ENCODE assay signal across 8 cellular contexts in genomic region chr19:18514800-18515682, GRCh38. TPM values are rescaled to one million over a fixed set of nuclear protein-coding genes. Genes with fewer than 3 reads are reported as not detected.
DNase-seq lines count a peak whose midpoint lies in the region; ATAC-seq and TF ChIP-seq lines count a peak whose summit lies in the region.

No MANE protein-coding gene starts in this region.

- intact Hi-C loops in sciatic nerve (cut with DNase I) = no loop called here

- H3K27me3 Mint-ChIP-seq in T-cell = no peaks in the 10 kb centered on the region

- H3K4me3 Mint-ChIP-seq in T-cell = no peak overlapping the region

- H3K9me3 Mint-ChIP-seq in T-cell = no peaks in the 10 kb centered on the region

- H3K27me3 ChIP-seq in HL-60 (ENCODE audit: insufficient read depth, poor library complexity, severe bottlenecking) (no peaks in the 10 kb centered on the region), foreskin keratinocyte (no peaks in the 10 kb centered on the region)

- H3K36me3 Mint-ChIP-seq in T-cell = no peaks in the 10 kb centered on the region

- TF ChIP-seq CTCF in HL-60 (IDR thresholded peaks at IDR 0.05; ENCODE audit: insufficient read depth, low read length) = no peak
- TF ChIP-seq CTCF in foreskin keratinocyte (conservative IDR thresholded peaks at IDR 0.05) = peak; percentile 44

- no peak overlapping the region for H3K4me3 ChIP-seq in HL-60 (replicated peaks; ENCODE audit: insufficient read depth, low read length)

- peaks cover 42 to 69% (median 59%) of the 10 kb centered on the region in 3 donors for H3K4me1 Mint-ChIP-seq in T-cell

- H3K27ac Mint-ChIP-seq in T-cell = peak overlapping the region; percentile 63 to 73

- CTCF ChIA-PET in T-cell (lab: Charles Lee) = interaction anchor here in 1 of 2 donors (0.5 to 1.0 kb wide), 2 partner anchors 18 to 667 kb away, joined by 3 read pairs; partner anchors contain the start of gene JAK3

- peak; percentile 27 to 61 (median 49) for ATAC-seq in T-cell (replicated peaks in 1 of 4)
- peak; percentile 59 for ATAC-seq in foreskin keratinocyte
- ATAC-seq in sciatic nerve = peak; percentile 65
- no peak for ATAC-seq in HG02981 (IDR thresholded peaks at IDR 0.05; ENCODE audit: unreplicated experiment)
- no peak for ATAC-seq in GM21717 (IDR thresholded peaks at IDR 0.05; ENCODE audit: unreplicated experiment)
- no peak for ATAC-seq in HG03520 (IDR thresholded peaks at IDR 0.05; ENCODE audit: unreplicated experiment)
- ATAC-seq in HG03442 (IDR thresholded peaks at IDR 0.05; ENCODE audit: unreplicated experiment) = no peak

- H3K27ac ChIP-seq in HL-60 (replicated peaks) = peak overlapping the region; percentile 42
- no peak overlapping the region for H3K27ac ChIP-seq in foreskin keratinocyte

- peak; percentile 69 to 92 for DNase-seq in HL-60 (ENCODE audit: low read depth in 1 of 2, low spot score in 1 of 2)
- DNase-seq in T-cell = peak in 24 of 34 experiments; percentile 21 to 70 (median 42)
- peak; percentile 6 to 32 for DNase-seq in foreskin keratinocyte
- no peak for DNase-seq in sciatic nerve (ENCODE audit: low spot score)

- POLR2A ChIA-PET in T-cell (lab: Charles Lee) = no interaction called here

- H3K4me1 ChIP-seq in foreskin keratinocyte = no peaks in the 10 kb centered on the region

RNA-seq across cellular contexts. Expression of gene ELL, which starts 6.8 kb away (rescaled TPM):
- 10 to 100 TPM; 27.2 to 46.4 (median 33.4) TPM for total RNA-seq in T-cell
- 13.0 and 13.4 TPM in 2 replicates for total RNA-seq in foreskin keratinocyte
- 6.8 and 8.1 TPM in 2 replicates for polyA plus RNA-seq in foreskin keratinocyte
- total RNA-seq in sciatic nerve = 28.9 TPM

RNA-seq across cellular contexts. Expression of gene FKBP8, which starts 28.3 kb away (rescaled TPM):
- 100 to 1,000 TPM; 158 to 282 (median 244) TPM for total RNA-seq in T-cell
- total RNA-seq in foreskin keratinocyte = 240 and 245 TPM in 2 replicates
- 342 and 349 TPM in 2 replicates for polyA plus RNA-seq in foreskin keratinocyte
- total RNA-seq in sciatic nerve = 296 TPM

RNA-seq across cellular contexts. Expression of gene KXD1, which starts 42.6 kb away (rescaled TPM):
- 100 to 1,000 TPM in 1 of 5 donors, 10 to 100 TPM in 4; 73.1 to 112 (median 95.8) TPM for total RNA-seq in T-cell
- 105 and 106 TPM in 2 replicates for total RNA-seq in foreskin keratinocyte
- 140 and 143 TPM in 2 replicates for polyA plus RNA-seq in foreskin keratinocyte
- 97.2 TPM for total RNA-seq in sciatic nerve

RNA-seq across cellular contexts. Expression of gene UBA52, which starts 56.6 kb away (rescaled TPM):
- total RNA-seq in T-cell = 1,000 to 10,000 TPM; 1,917 to 2,053 (median 1,972) TPM
- total RNA-seq in foreskin keratinocyte = 1,160 and 1,167 TPM in 2 replicates
- polyA plus RNA-seq in foreskin keratinocyte = 1,727 and 1,808 TPM in 2 replicates
- 779 TPM for total RNA-seq in sciatic nerve

Comparison
In these comparisons a context has a peak if more than half of its experiments do, and no peak if none do; other contexts are left out.
1. ATAC-seq: peak in T-cell (4 of 4), foreskin keratinocyte (single experiment) and sciatic nerve (single experiment); none in HG02981 (single experiment), GM21717 (single experiment), HG03520 (single experiment) and HG03442 (single experiment).